ENCODE assay signal across 1 cellular context in genomic region chr20:2237059-2237458, GRCh38.
TF ChIP-seq lines count a peak whose summit lies in the region.

No MANE protein-coding gene starts in this region.

TF ChIP-seq in WTC11, 78 proteins besides CTCF, POLR2A, EP300 and RAD21 (continued from another document):
- TF ChIP-seq ZNF425 (CRISPR knock-in tag; conservative IDR thresholded peaks at IDR 0.05) (no peak), ZNF219 (CRISPR knock-in tag; IDR thresholded peaks at IDR 0.05; ENCODE audit: borderline replicate concordance) (no peak), ZNF532 (CRISPR knock-in tag; IDR thresholded peaks at IDR 0.05; ENCODE audit: borderline replicate concordance) (no peak), AFF4 (CRISPR knock-in tag; IDR thresholded peaks at IDR 0.05; ENCODE audit: borderline replicate concordance) (no peak), ZNF138 (CRISPR knock-in tag; conservative IDR thresholded peaks at IDR 0.05) (no peak)
TF ChIP-seq in WTC11: peak in this region for 0.
